In genomic region chr6:39791850-39792500, GRCh38 we compare ENCODE assay signal across 7 cellular contexts. TPM values are rescaled to one million over a fixed set of nuclear protein-coding genes. Genes with fewer than 3 reads are reported as not detected.
DNase-seq lines count a peak whose midpoint lies in the region; ATAC-seq, FAIRE-seq and TF ChIP-seq lines count a peak whose summit lies in the region.

DAAM2 (plus strand) TSS chr6:39792376; CDS start chr6:39856303, 63,927 bp downstream.

- H3K36me3 ChIP-seq in HUES64 (ENCODE audit: insufficient read depth, low read length), result no peaks in the 10 kb centered on the region
- no peaks in the 10 kb centered on the region for H3K36me3 ChIP-seq in astrocyte (ENCODE audit: insufficient read depth, low read length)
- no peaks in the 10 kb centered on the region for H3K36me3 ChIP-seq in iPS-15b (ENCODE audit: control insufficient read depth, insufficient read depth, low read length)

- H3K4me3 Mint-ChIP-seq in astrocyte (ENCODE audit: unreplicated experiment), result peak within 1 kb of the TSS; percentile 92

- peaks cover 34% of the 10 kb centered on the region for H3K4me1 Mint-ChIP-seq in astrocyte (ENCODE audit: low read depth, unreplicated experiment)

- peak within 1 kb of the TSS; percentile 96 for H3K4me2 ChIP-seq in astrocyte (ENCODE audit: low read length)

- H3K9me3 Mint-ChIP-seq in astrocyte (ENCODE audit: unreplicated experiment), result no peaks in the 10 kb centered on the region

- H2AFZ ChIP-seq in astrocyte (ENCODE audit: low read depth, low read length), result peak within 1 kb of the TSS; percentile 88

- no peak for TF ChIP-seq POLR2A in erythroblast (IDR thresholded peaks at IDR 0.05; ENCODE audit: low read length)

- WGBS in HUES64, result 5% methylated on average over 51 of the region's 51 CpGs

- H3K27ac Mint-ChIP-seq in astrocyte (ENCODE audit: unreplicated experiment), result peak within 1 kb of the TSS; percentile 87

- no peaks in the 10 kb centered on the region for H3K27me3 Mint-ChIP-seq in astrocyte (ENCODE audit: low read depth, unreplicated experiment)

- peaks cover 5% of the 10 kb centered on the region for H3K79me2 ChIP-seq in astrocyte (ENCODE audit: insufficient read depth, low read length)

- H3K4me1 ChIP-seq in HUES64 (ENCODE audit: insufficient read depth, low read length) (peaks cover 15% of the 10 kb centered on the region), astrocyte (ENCODE audit: insufficient read depth, low read length) (peaks cover 4% of the 10 kb centered on the region), iPS-15b (ENCODE audit: control insufficient read depth, insufficient read depth, low read length) (no peaks in the 10 kb centered on the region)

- H3K27ac ChIP-seq in HUES64 (ENCODE audit: low read depth, low read length) (no peak within 1 kb of the TSS), astrocyte (ENCODE audit: low read depth, low read length) (peak within 1 kb of the TSS; percentile 49)

- DNase-seq in astrocyte (ENCODE audit: low read depth) (peak; percentile 35), sciatic nerve (ENCODE audit: low spot score) (peak; percentile 86), NOMO-1 (lab: John Stamatoyannopoulos, UW; ENCODE audit: unreplicated experiment in 2 of 2) (no peak), erythroblast (lab: John Stamatoyannopoulos, UW) (no peak)
- no peak for DNase-seq in activated CD4-positive, CD25-positive, alpha-beta regulatory T cell (lab: John Stamatoyannopoulos, UW)

- intact Hi-C loops in sciatic nerve (cut with DNase I), result no loop called here

- H3K36me3 Mint-ChIP-seq in astrocyte (ENCODE audit: low read depth, unreplicated experiment), result peaks cover 11% of the 10 kb centered on the region

- ATAC-seq in sciatic nerve, result peak; percentile 90

- no peaks in the 10 kb centered on the region for H4K20me1 ChIP-seq in astrocyte (ENCODE audit: insufficient read depth, low read length)

- no peak for TF ChIP-seq CTCF in astrocyte (IDR thresholded peaks at IDR 0.05; ENCODE audit: insufficient read depth, low read depth, low read length)

- no peak for FAIRE-seq in astrocyte (lab: Jason Lieb, UNC)

- peak within 1 kb of the TSS; percentile 62 for H3K4me3 ChIP-seq in HUES64 (ENCODE audit: low read length)
- peak within 1 kb of the TSS; percentile 73 for H3K4me3 ChIP-seq in astrocyte (ENCODE audit: insufficient read depth, low read depth, low read length)
- peak within 1 kb of the TSS; percentile 35 for H3K4me3 ChIP-seq in iPS-15b (ENCODE audit: low read depth, low read length)

- H3K9ac ChIP-seq in HUES64 (ENCODE audit: low read depth, low read length) (peak within 1 kb of the TSS; percentile 72), astrocyte (ENCODE audit: low read length) (peak within 1 kb of the TSS; percentile 83), iPS-15b (ENCODE audit: low read depth, low read length) (no peak within 1 kb of the TSS)

- H3K9me3 ChIP-seq in HUES64 (ENCODE audit: insufficient read depth, low read depth, low read length) (no peaks in the 10 kb centered on the region), astrocyte (ENCODE audit: insufficient read depth, low read depth, low read length) (no peaks in the 10 kb centered on the region), iPS-15b (ENCODE audit: control insufficient read depth, insufficient read depth, low read length) (no peaks in the 10 kb centered on the region)

- peaks cover 29% of the 10 kb centered on the region for H3K27me3 ChIP-seq in HUES64 (ENCODE audit: insufficient read depth, low read length)
- no peaks in the 10 kb centered on the region for H3K27me3 ChIP-seq in astrocyte (ENCODE audit: insufficient read depth, low read length)
- peaks cover 18% of the 10 kb centered on the region for H3K27me3 ChIP-seq in iPS-15b (ENCODE audit: control insufficient read depth, insufficient read depth, low read length)

RNA-seq across cellular contexts. Expression of gene DAAM2, which starts in this region (rescaled TPM):
- polyA plus RNA-seq in HUES64 (2013, experiment 1 of 2), result 2.5 TPM
- polyA plus RNA-seq in HUES64 (2013, experiment 2 of 2), result 3.4 TPM
- total RNA-seq in astrocyte, result 38.4 and 50.3 TPM in 2 replicates
- total RNA-seq in sciatic nerve, result 61.9 TPM

Comparison
In these comparisons a context has a peak if more than half of its experiments do, and no peak if none do; other contexts are left out.
1. DNase-seq: peak in astrocyte (single experiment) and sciatic nerve (single experiment); none in NOMO-1 (0 of 2), erythroblast (0 of 2) and activated CD4-positive, CD25-positive, alpha-beta regulatory T cell (0 of 4).
2. Peak in every context shown above with its lines, with median percentiles within 50 percentile points of each other: H3K4me3 ChIP-seq.